In the genomic region with DNA sequence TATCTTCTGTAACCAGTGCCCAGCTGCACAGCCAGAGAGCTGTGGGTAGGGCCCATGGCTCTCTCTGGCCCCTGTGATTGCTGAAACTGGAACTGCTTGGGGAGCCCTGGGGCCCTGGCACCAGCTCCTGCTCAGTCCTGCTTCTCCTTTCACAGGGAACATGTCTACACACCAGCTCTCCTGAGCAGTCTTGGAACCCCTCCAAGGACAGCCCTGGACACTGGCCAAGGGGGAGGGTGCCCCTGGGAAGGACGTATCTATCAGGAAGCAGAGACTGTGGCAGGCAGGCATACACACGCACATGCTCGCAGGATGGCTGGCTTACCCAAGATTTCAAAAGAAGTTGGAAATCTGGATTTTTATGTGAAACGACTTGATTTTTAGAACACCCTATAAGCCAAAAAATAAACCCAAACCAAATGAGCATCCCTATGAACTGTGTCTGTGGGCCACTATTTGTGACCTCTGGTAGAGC, we compare ENCODE assay signal across 8 cellular contexts. TPM values are rescaled to one million over a fixed set of nuclear protein-coding genes. Genes with fewer than 3 reads are reported as not detected.
DNase-seq lines count a peak whose midpoint lies in the region; ATAC-seq and TF ChIP-seq lines count a peak whose summit lies in the region.

No MANE protein-coding gene starts in this region.

- H3K9me3 ChIP-seq in esophagus squamous epithelium = no peaks in the 10 kb centered on the region

- TF ChIP-seq CTCF in VCaP (conservative IDR thresholded peaks at IDR 0.05) = no peak
- TF ChIP-seq CTCF in esophagus squamous epithelium (IDR thresholded peaks at IDR 0.05) = no peak

- intact Hi-C loops in esophagus squamous epithelium (cut with DNase I) = loop anchor here (5.0 kb wide), 2 partner anchors 58 to 178 kb away; partner anchors contain the start of gene PHF19

- peak overlapping the region in 1 of 4 donors; percentile 44 for H3K4me3 ChIP-seq in esophagus squamous epithelium

- H3K27me3 ChIP-seq in esophagus squamous epithelium = no peaks in the 10 kb centered on the region

- no peaks in the 10 kb centered on the region for H3K36me3 ChIP-seq in esophagus squamous epithelium

- H3K4me3 Mint-ChIP-seq in naive B cell = peak overlapping the region; percentile 34 to 82 (median 74)

- peak; percentile 69 for DNase-seq in activated CD8-positive, alpha-beta memory T cell treated with anti-CD3 and anti-CD28 coated beads for 24 hours
- no peak for DNase-seq in activated CD8-positive, alpha-beta memory T cell treated with anti-CD3 and anti-CD28 coated beads, Interleukin-2, amount 50 U/mL, for 4 hours
- DNase-seq in NCI-H2081 (lab: John Stamatoyannopoulos, UW) = peak; percentile 96 to 98
- peak; percentile 39 for DNase-seq in esophagus squamous epithelium (lab: John Stamatoyannopoulos, UW)
- DNase-seq in naive B cell = no peak

- ATAC-seq in naive B cell (ENCODE audit: low read depth in 2 of 2) (no peak), HG03135 (IDR thresholded peaks at IDR 0.05; ENCODE audit: unreplicated experiment) (no peak), GM18520 (IDR thresholded peaks at IDR 0.05; ENCODE audit: unreplicated experiment) (no peak)

- TF ChIP-seq POLR2A in esophagus squamous epithelium (IDR thresholded peaks at IDR 0.05) = peak in 1 of 4 donors; percentile 20

- H3K27ac Mint-ChIP-seq in naive B cell = peak overlapping the region in 5 of 6 donors; percentile 33 to 92 (median 87)

- H3K4me1 ChIP-seq in esophagus squamous epithelium = peaks cover 24 to 85% (median 56%) of the 10 kb centered on the region in 3 donors

- H3K27ac ChIP-seq in VCaP (peak overlapping the region; percentile 89), esophagus squamous epithelium (peak overlapping the region; percentile 72 to 95 (median 92))

- H3K27me3 Mint-ChIP-seq in naive B cell = no peaks in the 10 kb centered on the region

- H3K36me3 Mint-ChIP-seq in naive B cell = no peaks in the 10 kb centered on the region

- H3K9me3 Mint-ChIP-seq in naive B cell = no peaks in the 10 kb centered on the region

- H3K4me1 Mint-ChIP-seq in naive B cell = peaks cover 43 to 71% (median 62%) of the 10 kb centered on the region in 3 donors

- WGBS in esophagus squamous epithelium, 2 donors = 4% methylated on average over 3 of the region's 4 CpGs

RNA-seq across cellular contexts. Expression of gene TRAF1, which starts 8.8 kb away (rescaled TPM):
- total RNA-seq in esophagus squamous epithelium = 1 to 10 TPM; 2.5 to 5.7 (median 2.8) TPM
- under 1 TPM; 0.34 to 0.97 (median 0.72) TPM for polyA plus RNA-seq in naive B cell (ENCODE audit: low read depth in 6 of 6)

RNA-seq across cellular contexts. Expression of gene PHF19, which starts 58.4 kb away (rescaled TPM):
- total RNA-seq in esophagus squamous epithelium = 10 to 100 TPM; 12.8 to 40.0 (median 30.9) TPM
- 1 to 10 TPM in 5 of 6 donors, under 1 TPM in 1; 0.26 to 5.4 (median 3.5) TPM for polyA plus RNA-seq in naive B cell (ENCODE audit: low read depth in 6 of 6)

Comparison
In these comparisons a context has a peak if more than half of its experiments do, and no peak if none do; other contexts are left out.
1. DNase-seq: peak in activated CD8-positive, alpha-beta memory T cell treated with anti-CD3 and anti-CD28 coated beads for 24 hours (single experiment), NCI-H2081 (2 of 2) and esophagus squamous epithelium (single experiment); none in activated CD8-positive, alpha-beta memory T cell treated with anti-CD3 and anti-CD28 coated beads, Interleukin-2, amount 50 U/mL, for 4 hours (single experiment) and naive B cell (single experiment).